17 cellular contexts compared by ENCODE assay signal in the genomic region with DNA sequence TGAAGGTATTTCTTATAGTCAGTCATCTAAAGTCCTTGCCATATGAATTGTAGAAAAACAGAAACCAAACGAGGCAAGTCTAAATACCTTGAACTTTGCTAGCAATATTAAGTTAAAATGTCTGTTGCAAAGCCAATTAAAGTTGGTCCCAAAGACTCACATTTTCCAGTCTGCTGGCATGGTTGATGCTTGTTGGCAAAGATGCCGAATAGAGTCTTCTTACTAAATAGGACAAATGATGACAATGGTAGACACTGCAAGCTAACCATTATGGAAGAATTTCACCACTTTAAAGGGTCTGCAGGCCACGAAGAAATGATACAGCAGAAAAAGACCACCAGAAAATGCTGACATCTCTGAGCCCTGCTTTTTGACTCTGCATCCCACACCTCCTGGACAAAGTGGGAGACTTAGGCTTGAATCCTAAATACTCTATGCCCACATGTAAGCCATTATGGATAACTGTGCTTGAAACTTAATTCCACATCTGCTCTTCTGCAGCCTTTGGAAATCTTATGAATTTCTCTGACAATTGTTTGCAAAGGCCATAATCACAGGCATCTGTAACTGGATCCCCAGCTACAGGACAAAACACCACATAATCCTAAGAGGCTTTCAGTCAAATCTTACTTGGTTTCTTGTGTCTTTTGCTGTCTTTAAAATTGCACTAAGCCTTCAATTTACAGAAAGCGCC.
DNase-seq lines count a peak whose midpoint lies in the region; ATAC-seq and TF ChIP-seq lines count a peak whose summit lies in the region.
"Had no signal": no experiment of that assay in that cellular context is flagged by ENCODE, and none has a peak within 500 bp of the region (broad histone marks: within the 10 kb centered on the region; RNA-seq: fewer than 3 reads in every experiment).

No MANE protein-coding gene starts in this region.

- no peaks in the 10 kb centered on the region for H4K20me1 ChIP-seq in KMS-11 (ENCODE audit: insufficient read depth)

- ATAC-seq in GM21723 (IDR thresholded peaks at IDR 0.05; ENCODE audit: unreplicated experiment) (no peak), HG02973 (IDR thresholded peaks at IDR 0.05; ENCODE audit: unreplicated experiment) (no peak)
- ATAC-seq: activated CD8-positive, alpha-beta memory T cell treated with anti-CD3 and anti-CD28 coated beads, Interleukin-2, amount 10 ng/mL, durations not matched to agents 7 days and 5 days; Panc1 had no signal

- TF ChIP-seq EP300 in suprapubic skin (IDR thresholded peaks at IDR 0.05) = no peak

- DNase-seq in WERI-Rb-1 = no peak
- peak; percentile 41 for DNase-seq in medulla oblongata (ENCODE audit: extremely low spot score)
- no peak for DNase-seq in suprapubic skin (ENCODE audit: low spot score in 2 of 2)
- DNase-seq in amygdala (lab: John Stamatoyannopoulos, UW) = no peak
- DNase-seq: activated B cell treated with CpG ODN at 0.5 μM for 24 hours; activated CD8-positive, alpha-beta memory T cell treated with anti-CD3 and anti-CD28 coated beads, Interleukin-2, amount 10 ng/mL, durations not matched to agents 7 days and 5 days; activated gamma-delta T cell; CD4-positive, alpha-beta T cell; NCI-H1694 treated with DMSO at 0.1 percent for 48 hours; NCI-H510A treated with DMSO at 0.1 percent for 48 hours; stimulated activated naive CD4-positive, alpha-beta T cell; T-helper 1 cell had no signal

- H3K27me3 ChIP-seq in KMS-11 (ENCODE audit: insufficient read depth, low read depth) (no peaks in the 10 kb centered on the region), WERI-Rb-1 (ENCODE audit: insufficient read depth, low read depth, severe bottlenecking) (no peaks in the 10 kb centered on the region), suprapubic skin (no peaks in the 10 kb centered on the region)
- H3K27me3 ChIP-seq: breast epithelium had no signal

- H3K4me2 ChIP-seq in KMS-11 = 0 out of 2 replicates have a peak overlapping the region, but pooled peaks have one; percentile 1

- H3K79me2 ChIP-seq in KMS-11 (ENCODE audit: insufficient read depth, low read depth) = no peaks in the 10 kb centered on the region

- H3K36me3 ChIP-seq in KMS-11 (ENCODE audit: insufficient read depth) (no peaks in the 10 kb centered on the region; the same call in 1 of the 2 replicates), WERI-Rb-1 (peaks cover 4% of the 10 kb centered on the region; the same call in 1 of the 2 replicates), suprapubic skin (no peaks in the 10 kb centered on the region)
- H3K36me3 ChIP-seq: breast epithelium had no signal

- 73% methylated on average over 4 of the region's 4 CpGs for WGBS in suprapubic skin

- H3K9me3 ChIP-seq in WERI-Rb-1 (ENCODE audit: severe bottlenecking) = peaks cover 8% of the 10 kb centered on the region
- no peaks in the 10 kb centered on the region for H3K9me3 ChIP-seq in suprapubic skin
- H3K9me3 ChIP-seq: breast epithelium had no signal

- no peak overlapping the region for H2AFZ ChIP-seq in KMS-11 (ENCODE audit: low read depth)

- no peak for TF ChIP-seq CTCF in KMS-11 (conservative IDR thresholded peaks at IDR 0.05; ENCODE audit: low read depth, low read length)
- no peak for TF ChIP-seq CTCF in WERI-Rb-1 (IDR thresholded peaks at IDR 0.05; ENCODE audit: low read depth, low read length)
- TF ChIP-seq CTCF in suprapubic skin (IDR thresholded peaks at IDR 0.05) = no peak

- no peak for TF ChIP-seq POLR2A in suprapubic skin (IDR thresholded peaks at IDR 0.05)

- H3K4me1 ChIP-seq in KMS-11 (ENCODE audit: low read depth, poor library complexity, severe bottlenecking) (peaks cover 45% of the 10 kb centered on the region), suprapubic skin (peaks cover 18% of the 10 kb centered on the region)

- H3K27ac ChIP-seq in KMS-11 (no peak overlapping the region), WERI-Rb-1 (peak overlapping the region; percentile 57), suprapubic skin (peak overlapping the region; percentile 55)

- H3K9ac ChIP-seq in KMS-11 = no peak overlapping the region

- H3K4me3 ChIP-seq in KMS-11 (IDR thresholded peaks at IDR 0.05; ENCODE audit: insufficient read depth, low read depth, low read length) = no peak overlapping the region
- H3K4me3 ChIP-seq in WERI-Rb-1 (ENCODE audit: low read depth, low read length) = no peak overlapping the region
- no peak overlapping the region for H3K4me3 ChIP-seq in suprapubic skin
- H3K4me3 ChIP-seq: breast epithelium had no signal
